Comparison of ENCODE assay signal across 1 cellular context in the genomic region with DNA sequence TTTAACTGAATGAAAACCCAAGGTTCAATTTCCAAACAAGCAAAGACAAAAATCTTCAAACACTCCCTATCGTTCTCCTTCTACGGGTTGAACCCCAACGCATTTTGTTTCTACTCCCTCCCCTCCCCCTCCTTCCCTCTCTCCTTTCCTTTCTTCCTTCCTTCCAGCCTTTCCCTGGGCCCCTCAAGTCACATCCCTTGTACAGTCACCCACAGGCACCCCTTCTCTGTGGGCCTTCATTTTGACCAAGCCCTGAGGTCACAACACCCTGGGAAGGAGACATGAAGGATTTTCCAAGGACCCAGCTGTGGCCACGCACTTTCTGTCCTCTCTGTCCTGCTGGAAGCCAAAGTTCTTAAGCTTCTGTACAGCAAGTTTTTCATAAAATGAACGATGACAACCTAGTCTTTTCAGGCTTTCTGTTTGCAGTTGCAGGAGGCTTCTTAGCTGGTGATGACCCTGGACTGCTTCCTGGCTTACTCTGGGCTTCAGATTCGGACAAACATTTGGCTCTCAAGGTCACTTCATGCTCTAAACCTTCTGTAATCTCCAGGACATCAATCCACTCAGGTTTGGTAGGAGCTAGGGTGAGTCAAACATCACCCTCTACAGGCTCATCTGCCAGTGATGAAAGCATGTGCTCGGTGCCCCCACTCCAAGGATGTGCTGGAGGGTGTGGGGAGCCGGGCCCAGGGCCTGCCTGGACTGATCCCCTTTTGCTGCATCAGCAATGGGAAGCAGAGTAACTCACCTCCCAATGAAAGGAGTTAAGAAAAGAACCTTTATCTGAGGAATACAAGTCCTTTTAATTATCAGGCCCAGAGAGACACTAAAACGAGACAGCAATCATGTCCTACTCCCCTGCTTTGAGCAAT.
TF ChIP-seq lines count a peak whose summit lies in the region.

No MANE protein-coding gene starts in this region.

TF ChIP-seq in HepG2, 621 proteins besides CTCF, POLR2A, EP300 and RAD21:
- TF ChIP-seq ZNF20 (CRISPR knock-in tag; IDR thresholded peaks at IDR 0.05), result no peak
- peak; percentile 14 for TF ChIP-seq PCBP2 (optimal IDR thresholded peaks at IDR 0.05; ENCODE audit: low read depth, low read length, poor library complexity, severe bottlenecking)
- TF ChIP-seq ZNF619 (CRISPR knock-in tag; IDR thresholded peaks at IDR 0.05), result no peak
- TF ChIP-seq PHB2 (IDR thresholded peaks at IDR 0.05; ENCODE audit: partially characterized antibody), result no peak
- no peak for TF ChIP-seq CEBPG (CRISPR knock-in tag; IDR thresholded peaks at IDR 0.05)
- no peak for TF ChIP-seq ZNF841 (CRISPR knock-in tag; IDR thresholded peaks at IDR 0.05; ENCODE audit: borderline replicate concordance)
- TF ChIP-seq, protein P1, sequence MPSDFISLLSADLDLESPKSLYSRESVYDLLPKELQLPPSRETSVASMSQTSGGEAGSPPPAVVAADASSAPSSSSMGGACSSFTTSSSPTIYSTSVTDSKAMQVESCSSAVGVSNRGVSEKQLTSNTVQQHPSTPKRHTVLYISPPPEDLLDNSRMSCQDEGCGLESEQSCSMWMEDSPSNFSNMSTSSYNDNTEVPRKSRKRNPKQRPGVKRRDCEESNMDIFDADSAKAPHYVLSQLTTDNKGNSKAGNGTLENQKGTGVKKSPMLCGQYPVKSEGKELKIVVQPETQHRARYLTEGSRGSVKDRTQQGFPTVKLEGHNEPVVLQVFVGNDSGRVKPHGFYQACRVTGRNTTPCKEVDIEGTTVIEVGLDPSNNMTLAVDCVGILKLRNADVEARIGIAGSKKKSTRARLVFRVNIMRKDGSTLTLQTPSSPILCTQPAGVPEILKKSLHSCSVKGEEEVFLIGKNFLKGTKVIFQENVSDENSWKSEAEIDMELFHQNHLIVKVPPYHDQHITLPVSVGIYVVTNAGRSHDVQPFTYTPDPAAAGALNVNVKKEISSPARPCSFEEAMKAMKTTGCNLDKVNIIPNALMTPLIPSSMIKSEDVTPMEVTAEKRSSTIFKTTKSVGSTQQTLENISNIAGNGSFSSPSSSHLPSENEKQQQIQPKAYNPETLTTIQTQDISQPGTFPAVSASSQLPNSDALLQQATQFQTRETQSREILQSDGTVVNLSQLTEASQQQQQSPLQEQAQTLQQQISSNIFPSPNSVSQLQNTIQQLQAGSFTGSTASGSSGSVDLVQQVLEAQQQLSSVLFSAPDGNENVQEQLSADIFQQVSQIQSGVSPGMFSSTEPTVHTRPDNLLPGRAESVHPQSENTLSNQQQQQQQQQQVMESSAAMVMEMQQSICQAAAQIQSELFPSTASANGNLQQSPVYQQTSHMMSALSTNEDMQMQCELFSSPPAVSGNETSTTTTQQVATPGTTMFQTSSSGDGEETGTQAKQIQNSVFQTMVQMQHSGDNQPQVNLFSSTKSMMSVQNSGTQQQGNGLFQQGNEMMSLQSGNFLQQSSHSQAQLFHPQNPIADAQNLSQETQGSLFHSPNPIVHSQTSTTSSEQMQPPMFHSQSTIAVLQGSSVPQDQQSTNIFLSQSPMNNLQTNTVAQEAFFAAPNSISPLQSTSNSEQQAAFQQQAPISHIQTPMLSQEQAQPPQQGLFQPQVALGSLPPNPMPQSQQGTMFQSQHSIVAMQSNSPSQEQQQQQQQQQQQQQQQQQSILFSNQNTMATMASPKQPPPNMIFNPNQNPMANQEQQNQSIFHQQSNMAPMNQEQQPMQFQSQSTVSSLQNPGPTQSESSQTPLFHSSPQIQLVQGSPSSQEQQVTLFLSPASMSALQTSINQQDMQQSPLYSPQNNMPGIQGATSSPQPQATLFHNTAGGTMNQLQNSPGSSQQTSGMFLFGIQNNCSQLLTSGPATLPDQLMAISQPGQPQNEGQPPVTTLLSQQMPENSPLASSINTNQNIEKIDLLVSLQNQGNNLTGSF (CRISPR knock-in tag; IDR thresholded peaks at IDR 0.05), result no peak
- TF ChIP-seq MAFK (conservative IDR thresholded peaks at IDR 0.05 in 1 of 2, IDR thresholded peaks at IDR 0.05 in 1 of 2; ENCODE audit: low read length in 2 of 2), result peak; percentile 21 to 52; a peak in 2 of 4 replicates
- TF ChIP-seq MAFF (IDR thresholded peaks at IDR 0.05; ENCODE audit: low read depth, low read length), result peak; percentile 28; the same call in 1 of the 2 replicates
